22 cellular contexts compared by ENCODE assay signal in genomic region chr17:42866216-42866615, GRCh38. TPM values are rescaled to one million over a fixed set of nuclear protein-coding genes. Genes with fewer than 3 reads are reported as not detected.
DNase-seq lines count a peak whose midpoint lies in the region; ATAC-seq and TF ChIP-seq lines count a peak whose summit lies in the region.
"Had no signal": no experiment of that assay in that cellular context is flagged by ENCODE, and none has a peak within 500 bp of the region (broad histone marks: within the 10 kb centered on the region; RNA-seq: fewer than 3 reads in every experiment).

No MANE protein-coding gene starts in this region.

- peaks cover 9% of the 10 kb centered on the region for H3K27me3 Mint-ChIP-seq in WTC11 (ENCODE audit: low read depth)

- no peak overlapping the region for H3K4me3 Mint-ChIP-seq in WTC11
- H3K4me3 Mint-ChIP-seq: CD4-positive, alpha-beta memory T cell had no signal

- H3K4me1 Mint-ChIP-seq in WTC11: peaks cover 18% of the 10 kb centered on the region
- H3K4me1 Mint-ChIP-seq: CD4-positive, alpha-beta memory T cell had no signal

- peaks cover 6% of the 10 kb centered on the region for H3K36me3 Mint-ChIP-seq in WTC11

- POLR2A ChIA-PET in WTC11 (lab: Charles Lee) (interaction anchor here (0.6 kb wide), 1 partner anchor 53 kb away, joined by 4 read pairs; no protein-coding TSS in a partner anchor), GM10248 (lab: Yijun Ruan, JAX) (no interaction called here)

- TF ChIP-seq POLR2A in right lobe of liver (IDR thresholded peaks at IDR 0.05): no peak

- CTCF ChIA-PET in WTC11 (lab: Charles Lee) (interaction anchor here (1.3 kb wide), 1 partner anchor 86 kb away, joined by 3 read pairs; the partner anchor contains the start of gene WNK4), GM10248 (lab: Yijun Ruan, JAX) (no interaction called here)

- peak overlapping the region in 2 of 3 donors; percentile 39 to 74 for H3K27ac ChIP-seq in right lobe of liver
- H3K27ac ChIP-seq: A549 had no signal

- TF ChIP-seq CTCF in WTC11 (IDR thresholded peaks at IDR 0.05) (no peak), right lobe of liver (IDR thresholded peaks at IDR 0.05) (no peak), GM10248 (IDR thresholded peaks at IDR 0.05; ENCODE audit: control extremely low read depth, extremely low read depth, low read depth, missing control alignments) (no peak), GM13976 (IDR thresholded peaks at IDR 0.05; ENCODE audit: borderline replicate concordance, control extremely low read depth, extremely low read depth, insufficient read depth, missing control alignments) (no peak)

- peak overlapping the region; percentile 9 to 72 (median 62) for H3K4me3 ChIP-seq in right lobe of liver
- H3K4me3 ChIP-seq: A549 had no signal

- WGBS in right lobe of liver (ENCODE audit: insufficient coverage, low coverage, low lambda C conversion rate, missing lambda C conversion rate): 14% methylated on average over 1 of the region's 4 CpGs

- ATAC-seq in WTC11 (no peak), left lobe of liver (peak; percentile 19), right lobe of liver (peak; percentile 1 to 15 (median 8)), GM18858 (IDR thresholded peaks at IDR 0.05; ENCODE audit: unreplicated experiment) (no peak)

- DNase-seq in WTC11 (ENCODE audit: low spot score) (no peak), left lobe of liver (ENCODE audit: low spot score) (no peak), right lobe of liver (peak in 1 of 3 donors; percentile 56), posterior vena cava (ENCODE audit: low spot score) (peak; percentile 42), GM10248 (ENCODE audit: extremely low spot score) (no peak), GM13976 (ENCODE audit: low spot score) (no peak), T-helper 2 cell (no peak)
- DNase-seq: 8988T; C1 segment of cervical spinal cord; Calu3; CD4-positive, alpha-beta memory T cell; COR-L47; DMS53; DMS79 treated with DMSO at 0.1 percent for 48 hours; GF-D8; H7; HCEC 1CT had no signal

- H3K9me3 Mint-ChIP-seq in WTC11: peaks cover 20% of the 10 kb centered on the region

- H3K27ac Mint-ChIP-seq in WTC11: peak overlapping the region; percentile 37; the same call in 1 of the 2 replicates

- in situ Hi-C loops in GM13976 (cut with MboI; ENCODE audit: low sequenced_read_pairs, unreplicated experiment): no loop called here

- intact Hi-C loops in right lobe of liver (cut with DNase I): no loop called here
- intact Hi-C loops in posterior vena cava (cut with DNase I): no loop called here

- no peaks in the 10 kb centered on the region for H3K9me3 ChIP-seq in right lobe of liver

- peaks cover 0 to 49% (median 18%) of the 10 kb centered on the region in 4 donors for H3K4me1 ChIP-seq in right lobe of liver
- H3K4me1 ChIP-seq: A549 had no signal

- no peaks in the 10 kb centered on the region for H3K36me3 ChIP-seq in right lobe of liver

- H3K27me3 ChIP-seq in right lobe of liver: no peaks in the 10 kb centered on the region

TF ChIP-seq in WTC11, 78 proteins besides CTCF, POLR2A, EP300 and RAD21 (continues in another document):
- TF ChIP-seq ZNF138 (CRISPR knock-in tag; conservative IDR thresholded peaks at IDR 0.05): no peak
- no peak for TF ChIP-seq GABPB1 (CRISPR knock-in tag; IDR thresholded peaks at IDR 0.05)
- no peak for TF ChIP-seq MXD4 (CRISPR knock-in tag; IDR thresholded peaks at IDR 0.05; ENCODE audit: borderline replicate concordance)
- no peak for TF ChIP-seq ZNF396 (CRISPR knock-in tag; IDR thresholded peaks at IDR 0.05; ENCODE audit: borderline replicate concordance)
- TF ChIP-seq OVOL2 (CRISPR knock-in tag; IDR thresholded peaks at IDR 0.05; ENCODE audit: borderline replicate concordance): no peak
- no peak for TF ChIP-seq ZNF281 (CRISPR knock-in tag; IDR thresholded peaks at IDR 0.05)
- TF ChIP-seq, protein P1, sequence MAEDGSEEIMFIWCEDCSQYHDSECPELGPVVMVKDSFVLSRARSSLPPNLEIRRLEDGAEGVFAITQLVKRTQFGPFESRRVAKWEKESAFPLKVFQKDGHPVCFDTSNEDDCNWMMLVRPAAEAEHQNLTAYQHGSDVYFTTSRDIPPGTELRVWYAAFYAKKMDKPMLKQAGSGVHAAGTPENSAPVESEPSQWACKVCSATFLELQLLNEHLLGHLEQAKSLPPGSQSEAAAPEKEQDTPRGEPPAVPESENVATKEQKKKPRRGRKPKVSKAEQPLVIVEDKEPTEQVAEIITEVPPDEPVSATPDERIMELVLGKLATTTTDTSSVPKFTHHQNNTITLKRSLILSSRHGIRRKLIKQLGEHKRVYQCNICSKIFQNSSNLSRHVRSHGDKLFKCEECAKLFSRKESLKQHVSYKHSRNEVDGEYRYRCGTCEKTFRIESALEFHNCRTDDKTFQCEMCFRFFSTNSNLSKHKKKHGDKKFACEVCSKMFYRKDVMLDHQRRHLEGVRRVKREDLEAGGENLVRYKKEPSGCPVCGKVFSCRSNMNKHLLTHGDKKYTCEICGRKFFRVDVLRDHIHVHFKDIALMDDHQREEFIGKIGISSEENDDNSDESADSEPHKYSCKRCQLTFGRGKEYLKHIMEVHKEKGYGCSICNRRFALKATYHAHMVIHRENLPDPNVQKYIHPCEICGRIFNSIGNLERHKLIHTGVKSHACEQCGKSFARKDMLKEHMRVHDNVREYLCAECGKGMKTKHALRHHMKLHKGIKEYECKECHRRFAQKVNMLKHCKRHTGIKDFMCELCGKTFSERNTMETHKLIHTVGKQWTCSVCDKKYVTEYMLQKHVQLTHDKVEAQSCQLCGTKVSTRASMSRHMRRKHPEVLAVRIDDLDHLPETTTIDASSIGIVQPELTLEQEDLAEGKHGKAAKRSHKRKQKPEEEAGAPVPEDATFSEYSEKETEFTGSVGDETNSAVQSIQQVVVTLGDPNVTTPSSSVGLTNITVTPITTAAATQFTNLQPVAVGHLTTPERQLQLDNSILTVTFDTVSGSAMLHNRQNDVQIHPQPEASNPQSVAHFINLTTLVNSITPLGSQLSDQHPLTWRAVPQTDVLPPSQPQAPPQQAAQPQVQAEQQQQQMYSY (CRISPR knock-in tag; IDR thresholded peaks at IDR 0.05): no peak
- TF ChIP-seq, protein P2, sequence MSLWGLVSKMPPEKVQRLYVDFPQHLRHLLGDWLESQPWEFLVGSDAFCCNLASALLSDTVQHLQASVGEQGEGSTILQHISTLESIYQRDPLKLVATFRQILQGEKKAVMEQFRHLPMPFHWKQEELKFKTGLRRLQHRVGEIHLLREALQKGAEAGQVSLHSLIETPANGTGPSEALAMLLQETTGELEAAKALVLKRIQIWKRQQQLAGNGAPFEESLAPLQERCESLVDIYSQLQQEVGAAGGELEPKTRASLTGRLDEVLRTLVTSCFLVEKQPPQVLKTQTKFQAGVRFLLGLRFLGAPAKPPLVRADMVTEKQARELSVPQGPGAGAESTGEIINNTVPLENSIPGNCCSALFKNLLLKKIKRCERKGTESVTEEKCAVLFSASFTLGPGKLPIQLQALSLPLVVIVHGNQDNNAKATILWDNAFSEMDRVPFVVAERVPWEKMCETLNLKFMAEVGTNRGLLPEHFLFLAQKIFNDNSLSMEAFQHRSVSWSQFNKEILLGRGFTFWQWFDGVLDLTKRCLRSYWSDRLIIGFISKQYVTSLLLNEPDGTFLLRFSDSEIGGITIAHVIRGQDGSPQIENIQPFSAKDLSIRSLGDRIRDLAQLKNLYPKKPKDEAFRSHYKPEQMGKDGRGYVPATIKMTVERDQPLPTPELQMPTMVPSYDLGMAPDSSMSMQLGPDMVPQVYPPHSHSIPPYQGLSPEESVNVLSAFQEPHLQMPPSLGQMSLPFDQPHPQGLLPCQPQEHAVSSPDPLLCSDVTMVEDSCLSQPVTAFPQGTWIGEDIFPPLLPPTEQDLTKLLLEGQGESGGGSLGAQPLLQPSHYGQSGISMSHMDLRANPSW (CRISPR knock-in tag; conservative IDR thresholded peaks at IDR 0.05; ENCODE audit: low read depth): no peak

RNA-seq across cellular contexts. Expression of gene AOC3, which starts 15.2 kb away (rescaled TPM):
- total RNA-seq in WTC11 (2021) (6.2 to 8.2 TPM (median 7.6 TPM) in 3 replicates), left lobe of liver (8.6 TPM), right lobe of liver (10 to 100 TPM in 2 of 6 experiments, 1 to 10 TPM in 4; 3.9 to 14.9 (median 7.1) TPM), posterior vena cava (100 to 1,000 TPM; 223 to 342 TPM)

RNA-seq across cellular contexts. Expression of gene AOC2, which starts 21.8 kb away (rescaled TPM):
- total RNA-seq in WTC11 (2021) (9.8 to 11.0 TPM (median 10.1 TPM) in 3 replicates), left lobe of liver (2.6 TPM), right lobe of liver (1 to 10 TPM in 4 of 6 experiments, under 1 TPM in 2; 0.62 to 2.0 (median 1.4) TPM), posterior vena cava (under 1 TPM; 0.86 to 0.88 TPM)
- total RNA-seq: G401 had no signal

RNA-seq across cellular contexts. Expression of gene PSME3, which starts 33.0 kb away (rescaled TPM):
- total RNA-seq in WTC11 (2021) (141 to 192 TPM (median 159 TPM) in 3 replicates), left lobe of liver (40.7 TPM), right lobe of liver (10 to 100 TPM; 33.6 to 72.1 (median 42.8) TPM), posterior vena cava (10 to 100 TPM; 68.2 to 80.6 TPM)

RNA-seq across cellular contexts. Expression of gene G6PC1, which starts 34.4 kb away (rescaled TPM):
- total RNA-seq in WTC11 (2021) (0.37 TPM in 1 of 3 replicates, not detected in the others), left lobe of liver (440 TPM), right lobe of liver (100 to 1,000 TPM in 5 of 6 experiments, 10 to 100 TPM in 1; 64.5 to 505 (median 185) TPM), posterior vena cava (not detected)
- total RNA-seq: Calu3; CD4-positive, alpha-beta memory T cell; Daoy; G401; H1; H7 had no signal

RNA-seq across cellular contexts. Expression of gene BECN1, which starts 42.1 kb away (rescaled TPM):
- 51.8 to 59.2 TPM (median 54.7 TPM) in 3 replicates for total RNA-seq in WTC11 (2021)
- total RNA-seq in left lobe of liver: 37.6 TPM
- 10 to 100 TPM; 29.6 to 48.8 (median 37.4) TPM for total RNA-seq in right lobe of liver
- total RNA-seq in posterior vena cava: 10 to 100 TPM; 78.6 to 88.3 TPM

Comparison
In these comparisons a context has a peak if more than half of its experiments do, and no peak if none do; other contexts are left out.
1. ATAC-seq: peak in left lobe of liver (single experiment) and right lobe of liver (4 of 4); none in WTC11 (single experiment) and GM18858 (single experiment).
2. RNA of gene AOC3, which starts 15.2 kb away (total RNA-seq): 223 to 342 TPM in posterior vena cava; 3.9 to 14.9 TPM in right lobe of liver, 8.6 TPM in left lobe of liver (single experiment) and 6.2 to 8.2 TPM in WTC11; every median in the first group is over 10 times any median in the second.